8 cellular contexts compared by ENCODE assay signal in genomic region chr6:31308050-31308844, GRCh38. TPM values are rescaled to one million over a fixed set of nuclear protein-coding genes. Genes with fewer than 3 reads are reported as not detected.
A peak's percentile ranks its signal among the peaks of the same experiment; 100 is the strongest.
DNase-seq lines count a peak whose midpoint lies in the region; ATAC-seq and TF ChIP-seq lines count a peak whose summit lies in the region.

No MANE protein-coding gene starts in this region.

- peak; percentile 68 to 71 for DNase-seq in activated CD4-positive, alpha-beta T cell treated with anti-CD3 and anti-CD28 coated beads, Interleukin-2, amount 50 U/mL, for 4 hours
- peak; percentile 8 for DNase-seq in endothelial cell (ENCODE audit: low spot score)
- DNase-seq in psoas muscle, result peak; percentile 18 to 45
- DNase-seq in ureter (ENCODE audit: low spot score), result peak; percentile 70
- no peak for DNase-seq in NCI-H82 (lab: John Stamatoyannopoulos, UW)
- no peak for DNase-seq in SJCRH30

- no peak overlapping the region for H3K27ac ChIP-seq in psoas muscle
- H3K27ac ChIP-seq in SJCRH30, result no peak overlapping the region

- no peaks in the 10 kb centered on the region for H3K4me1 Mint-ChIP-seq in endothelial cell (ENCODE audit: unreplicated experiment)

- H3K4me3 ChIP-seq in psoas muscle (peak overlapping the region; percentile 57), SJCRH30 (no peak overlapping the region)

- H3K27me3 Mint-ChIP-seq in endothelial cell (ENCODE audit: unreplicated experiment), result no peaks in the 10 kb centered on the region

- 2 to 6% (median 5%) methylated on average over 22 to 53 of the region's 57 CpGs for WGBS in psoas muscle, 3 donors

- H3K36me3 ChIP-seq in psoas muscle (ENCODE audit: insufficient read depth in 1 of 2, low read depth in 1 of 2) (no peaks in the 10 kb centered on the region), SJCRH30 (no peaks in the 10 kb centered on the region)

- H3K4me1 ChIP-seq in psoas muscle, result no peaks in the 10 kb centered on the region
- no peaks in the 10 kb centered on the region for H3K4me1 ChIP-seq in SJCRH30

- H3K9me3 ChIP-seq in psoas muscle (no peaks in the 10 kb centered on the region), SJCRH30 (replicated peaks) (no peaks in the 10 kb centered on the region)

- peaks cover 2 to 34% (median 3%) of the 10 kb centered on the region in 3 donors for H3K27me3 ChIP-seq in psoas muscle (ENCODE audit: insufficient read depth in 3 of 3, low read length in 2 of 3)
- 0 out of 2 replicates have a peak, but pooled peaks cover 3% of the 10 kb centered on the region for H3K27me3 ChIP-seq in SJCRH30

- no peak overlapping the region for H3K27ac Mint-ChIP-seq in endothelial cell (ENCODE audit: unreplicated experiment)

- H3K9me3 Mint-ChIP-seq in endothelial cell (ENCODE audit: unreplicated experiment), result no peaks in the 10 kb centered on the region

- ATAC-seq in HG02798 (IDR thresholded peaks at IDR 0.05; ENCODE audit: poor library complexity, unreplicated experiment) (peak; percentile 74), psoas muscle (peak in 1 of 4 donors; percentile 49), HG02623 (IDR thresholded peaks at IDR 0.05; ENCODE audit: unreplicated experiment) (no peak)

- H3K36me3 Mint-ChIP-seq in endothelial cell (ENCODE audit: low read depth, unreplicated experiment), result no peaks in the 10 kb centered on the region

- H3K4me3 Mint-ChIP-seq in endothelial cell (ENCODE audit: unreplicated experiment), result no peak overlapping the region

- intact Hi-C loops in psoas muscle (cut with DNase I), result no loop called here

- TF ChIP-seq CTCF in endothelial cell (IDR thresholded peaks at IDR 0.05; ENCODE audit: unreplicated experiment), result no peak
- TF ChIP-seq CTCF in psoas muscle (IDR thresholded peaks at IDR 0.05), result no peak

RNA-seq across cellular contexts. Expression of gene HLA-C, which starts 36.4 kb away (rescaled TPM):
- total RNA-seq in endothelial cell (ENCODE audit: unreplicated experiment), result 177 TPM
- total RNA-seq in psoas muscle, result 100 to 1,000 TPM in 3 of 4 donors, 10 to 100 TPM in 1; 99.5 to 131 (median 116) TPM
- 100 to 1,000 TPM in 1 of 3 donors, 10 to 100 TPM in 2; 62.5 to 143 (median 80.1) TPM for polyA plus RNA-seq in psoas muscle
- 451 TPM for total RNA-seq in ureter
- total RNA-seq in SJCRH30 (2014; rRNA removed; shearing (Covaris generic)), result 0.73 TPM in 1 of 2 replicates, not detected in the other

RNA-seq across cellular contexts. Expression of gene HLA-B, which starts 48.7 kb away (rescaled TPM):
- total RNA-seq in endothelial cell (ENCODE audit: unreplicated experiment) (301 TPM), psoas muscle (100 to 1,000 TPM; 185 to 402 (median 277) TPM), ureter (562 TPM)
- 100 to 1,000 TPM; 138 to 237 (median 218) TPM for polyA plus RNA-seq in psoas muscle
- not detected in 2 replicates for total RNA-seq in SJCRH30 (2014; rRNA removed; shearing (Covaris generic))

Comparison
In these comparisons a context has a peak if more than half of its experiments do, and no peak if none do; other contexts are left out.
1. DNase-seq: peak in activated CD4-positive, alpha-beta T cell treated with anti-CD3 and anti-CD28 coated beads, Interleukin-2, amount 50 U/mL, for 4 hours (2 of 2), endothelial cell (single experiment), psoas muscle (2 of 2) and ureter (single experiment); none in NCI-H82 (single experiment) and SJCRH30 (0 of 2).
2. RNA of gene HLA-C, which starts 36.4 kb away (total RNA-seq): 451 TPM in ureter (single experiment), 177 TPM in endothelial cell (single experiment) and 99.5 to 131 TPM in psoas muscle; 0.73 TPM in SJCRH30; every median in the first group is over 10 times any median in the second.
3. RNA of gene HLA-B, which starts 48.7 kb away (total RNA-seq): 562 TPM in ureter (single experiment), 185 to 402 TPM in psoas muscle and 301 TPM in endothelial cell (single experiment); not detected in SJCRH30; every median in the first group is over 100 times any median in the second.